Comparison of ENCODE assay signal across 8 cellular contexts in the genomic region with DNA sequence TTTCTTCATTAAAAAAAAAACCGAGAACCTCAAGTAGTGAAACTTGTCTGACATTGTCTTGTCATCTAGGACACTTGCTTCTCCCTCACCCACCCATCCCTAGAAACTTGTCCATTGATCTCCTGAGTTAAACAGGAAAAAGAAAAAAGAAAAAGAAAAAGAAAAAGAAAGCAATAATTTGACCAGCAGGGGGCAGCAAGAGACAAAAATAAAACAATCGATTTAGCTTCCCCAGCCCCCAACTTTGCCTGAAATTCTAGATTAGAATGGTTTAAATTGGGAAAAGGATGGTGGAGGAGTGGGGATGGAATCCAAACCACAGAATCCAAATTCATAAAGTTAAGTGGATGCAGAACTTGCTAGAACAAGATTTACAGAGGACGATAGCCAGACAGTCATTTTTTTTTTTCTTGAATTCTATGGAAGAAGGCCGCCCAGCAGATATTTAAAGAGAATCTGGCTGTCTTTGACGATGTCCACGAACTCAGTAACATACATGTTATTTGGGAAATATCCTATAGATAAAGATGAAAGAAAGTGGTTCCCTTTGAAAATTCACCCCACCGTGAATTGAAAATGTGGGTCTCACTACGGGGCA.
DNase-seq lines count a peak whose midpoint lies in the region; ATAC-seq, FAIRE-seq and TF ChIP-seq lines count a peak whose summit lies in the region.

No MANE protein-coding gene starts in this region.

- TF ChIP-seq EP300 in A549 (IDR thresholded peaks at IDR 0.05) = no peak

- WGBS in A549 (ENCODE audit: missing lambda C conversion rate) = 36% methylated on average over 8 of the region's 8 CpGs
- WGBS in hepatocyte (ENCODE audit: low lambda C conversion rate, missing lambda C conversion rate) = 38% methylated on average over 8 of the region's 8 CpGs

- H3K27me3 ChIP-seq in hepatocyte = no peaks in the 10 kb centered on the region

- no peaks in the 10 kb centered on the region for H3K27me3 Mint-ChIP-seq in WTC11 (ENCODE audit: low read depth)

- H3K9me2 ChIP-seq in hepatocyte (replicated peaks; ENCODE audit: insufficient read depth) = no peaks in the 10 kb centered on the region

- H3K36me3 Mint-ChIP-seq in WTC11 = no peaks in the 10 kb centered on the region

- H3K9me3 Mint-ChIP-seq in WTC11 = 0 out of 2 replicates have a peak, but pooled peaks cover 8% of the 10 kb centered on the region

- no peak for TF ChIP-seq POLR2A in A549 (IDR thresholded peaks at IDR 0.05; ENCODE audit: low read length)

- H3K27ac Mint-ChIP-seq in WTC11 = no peak overlapping the region

- peaks cover 16% of the 10 kb centered on the region for H3K4me1 Mint-ChIP-seq in WTC11

- TF ChIP-seq CTCF in A549 (IDR thresholded peaks at IDR 0.05) (peak; percentile 50), WTC11 (IDR thresholded peaks at IDR 0.05) (peak; percentile 54), hepatocyte (IDR thresholded peaks at IDR 0.05; ENCODE audit: poor library complexity) (peak; percentile 85)

- H3K4me1 ChIP-seq in A549 (no peaks in the 10 kb centered on the region), hepatocyte (ENCODE audit: insufficient read depth) (peaks cover 6% of the 10 kb centered on the region)

- no peak overlapping the region for H3K4me3 Mint-ChIP-seq in WTC11

- H3K79me2 ChIP-seq in hepatocyte = no peaks in the 10 kb centered on the region

- H3K4me2 ChIP-seq in A549 = no peak overlapping the region
- H3K4me2 ChIP-seq in hepatocyte = no peak overlapping the region

- CTCF ChIA-PET in A549 (lab: Yijun Ruan, JAX) = interaction anchor here (0.6 to 3.0 kb wide), 9 partner anchors 17 to 1857 kb away, joined by 3 to 15 read pairs (median 4); no protein-coding TSS in a partner anchor
- CTCF ChIA-PET in WTC11 (lab: Charles Lee) = interaction anchor here (0.6 to 2.3 kb wide), 13 partner anchors 11 to 634 kb away, joined by 3 to 8 read pairs (median 3); no protein-coding TSS in a partner anchor

- no peaks in the 10 kb centered on the region for H3K36me3 ChIP-seq in hepatocyte (replicated peaks; ENCODE audit: insufficient read depth, low read depth)

- H3K9me3 ChIP-seq in A549 (no peaks in the 10 kb centered on the region), hepatocyte (ENCODE audit: low read depth) (no peaks in the 10 kb centered on the region)

- H3K4me3 ChIP-seq in A549 (no peak overlapping the region), hepatocyte (no peak overlapping the region)

- ATAC-seq in A549 (no peak), WTC11 (no peak), HG03095 (IDR thresholded peaks at IDR 0.05; ENCODE audit: unreplicated experiment) (no peak)

- H2AFZ ChIP-seq in hepatocyte = no peak overlapping the region

- DNase-seq in A549 (ENCODE audit: low read depth in 1 of 2, low spot score in 1 of 2) (peak; percentile 5 to 30), EH (ENCODE audit: low read depth) (peak; percentile 60), NCI-H146 (lab: John Stamatoyannopoulos, UW) (peak; percentile 60), WTC11 (ENCODE audit: low spot score) (no peak), hepatocyte (ENCODE audit: low spot score) (peak; percentile 76), stromal cell of bone marrow (ENCODE audit: low read depth) (peak; percentile 41), activated gamma-delta T cell treated with Interleukin-2 at 50 U/mL for 16 hours (no peak)

- no peaks in the 10 kb centered on the region for H4K20me1 ChIP-seq in hepatocyte (ENCODE audit: insufficient read depth, poor library complexity, severe bottlenecking)

- peak; percentile 56 to 66 for TF ChIP-seq RAD21 in A549 (conservative IDR thresholded peaks at IDR 0.05 in 1 of 2, IDR thresholded peaks at IDR 0.05 in 1 of 2)

- FAIRE-seq in A549 (lab: Jason Lieb, UNC) = no peak

- POLR2A ChIA-PET in A549 (lab: Yijun Ruan, JAX) = no interaction called here
- POLR2A ChIA-PET in WTC11 (lab: Charles Lee) = no interaction called here

- H3K27ac ChIP-seq in A549 (no peak overlapping the region), hepatocyte (peak overlapping the region; percentile 56)

TF ChIP-seq in A549, 52 proteins besides CTCF, POLR2A, EP300 and RAD21:
- TF ChIP-seq, protein P1, sequence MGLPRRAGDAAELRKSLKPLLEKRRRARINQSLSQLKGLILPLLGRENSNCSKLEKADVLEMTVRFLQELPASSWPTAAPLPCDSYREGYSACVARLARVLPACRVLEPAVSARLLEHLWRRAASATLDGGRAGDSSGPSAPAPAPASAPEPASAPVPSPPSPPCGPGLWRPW (IDR thresholded peaks at IDR 0.05) = no peak
- TF ChIP-seq SMC3 (IDR thresholded peaks at IDR 0.05) = peak; percentile 59
TF ChIP-seq in A549: peak in this region for 1.

TF ChIP-seq in WTC11, 78 proteins besides CTCF, POLR2A, EP300 and RAD21 (continues in another document):
- TF ChIP-seq ZNF671 (CRISPR knock-in tag; IDR thresholded peaks at IDR 0.05) (no peak), ZBTB21 (CRISPR knock-in tag; IDR thresholded peaks at IDR 0.05; ENCODE audit: borderline replicate concordance) (no peak), MYBL2 (CRISPR knock-in tag; IDR thresholded peaks at IDR 0.05) (no peak), SP1 (CRISPR knock-in tag; conservative IDR thresholded peaks at IDR 0.05) (no peak), MAX (CRISPR knock-in tag; IDR thresholded peaks at IDR 0.05) (no peak), ZSCAN18 (CRISPR knock-in tag; IDR thresholded peaks at IDR 0.05) (no peak), ZNF281 (CRISPR knock-in tag; IDR thresholded peaks at IDR 0.05) (no peak), HMGA2 (CRISPR knock-in tag; IDR thresholded peaks at IDR 0.05) (no peak), ZNF121 (CRISPR knock-in tag; IDR thresholded peaks at IDR 0.05) (no peak), ELF4 (CRISPR knock-in tag; IDR thresholded peaks at IDR 0.05; ENCODE audit: low read depth) (no peak), ESRRA (CRISPR knock-in tag; IDR thresholded peaks at IDR 0.05; ENCODE audit: borderline replicate concordance) (no peak), TP53 (CRISPR knock-in tag; IDR thresholded peaks at IDR 0.05) (no peak), NR1H2 (CRISPR knock-in tag; IDR thresholded peaks at IDR 0.05) (no peak)

Comparison
In these comparisons a context has a peak if more than half of its experiments do, and no peak if none do; other contexts are left out.
1. DNase-seq: peak in A549 (2 of 2), EH (single experiment), NCI-H146 (single experiment), hepatocyte (single experiment) and stromal cell of bone marrow (single experiment); none in WTC11 (single experiment) and activated gamma-delta T cell treated with Interleukin-2 at 50 U/mL for 16 hours (single experiment).
2. Of the 8 proteins assayed by ChIP-seq in both WTC11 and A549: peak only in WTC11: none; only in A549: none; in both: CTCF; in neither: 7.
3. Peak in every context shown above with its lines, with median percentiles within 50 percentile points of each other: CTCF ChIP-seq.